Comparison of ENCODE assay signal across 8 cellular contexts in genomic region chr12:56684745-56685369, GRCh38. TPM values are rescaled to one million over a fixed set of nuclear protein-coding genes. Genes with fewer than 3 reads are reported as not detected.
DNase-seq lines count a peak whose midpoint lies in the region; TF ChIP-seq lines count a peak whose summit lies in the region.

No MANE protein-coding gene starts in this region.

- H3K36me3 Mint-ChIP-seq in T-helper 2 cell treated with Interferon-gamma antibody and Interleukin-4, amounts not matched to agents 5 μg/mL and 100 μg/mL, for 36 hours (ENCODE audit: low read depth): peaks cover 54% of the 10 kb centered on the region
- H3K36me3 Mint-ChIP-seq in activated naive CD8-positive, alpha-beta T cell treated with anti-CD3 and anti-CD28 coated beads for 36 hours: peaks cover 66% of the 10 kb centered on the region

- H3K36me3 ChIP-seq in suprapubic skin: no peaks in the 10 kb centered on the region

- TF ChIP-seq CTCF in suprapubic skin (IDR thresholded peaks at IDR 0.05): no peak

- peaks cover 28% of the 10 kb centered on the region for H3K4me1 Mint-ChIP-seq in T-helper 2 cell treated with Interferon-gamma antibody and Interleukin-4, amounts not matched to agents 5 μg/mL and 100 μg/mL, for 36 hours (ENCODE audit: low read depth)
- H3K4me1 Mint-ChIP-seq in activated naive CD8-positive, alpha-beta T cell treated with anti-CD3 and anti-CD28 coated beads for 36 hours: peaks cover 33% of the 10 kb centered on the region

- no peaks in the 10 kb centered on the region for H3K9me3 Mint-ChIP-seq in T-helper 2 cell treated with Interferon-gamma antibody and Interleukin-4, amounts not matched to agents 5 μg/mL and 100 μg/mL, for 36 hours
- peaks cover 2% of the 10 kb centered on the region for H3K9me3 Mint-ChIP-seq in activated naive CD8-positive, alpha-beta T cell treated with anti-CD3 and anti-CD28 coated beads for 36 hours

- TF ChIP-seq POLR2A in suprapubic skin (IDR thresholded peaks at IDR 0.05): no peak

- no peaks in the 10 kb centered on the region for H3K27me3 Mint-ChIP-seq in T-helper 2 cell treated with Interferon-gamma antibody and Interleukin-4, amounts not matched to agents 5 μg/mL and 100 μg/mL, for 36 hours (ENCODE audit: low read depth)
- no peaks in the 10 kb centered on the region for H3K27me3 Mint-ChIP-seq in activated naive CD8-positive, alpha-beta T cell treated with anti-CD3 and anti-CD28 coated beads for 36 hours

- no peak for DNase-seq in T-helper 2 cell treated with Interferon-gamma antibody and Interleukin-4, amounts not matched to agents 5 μg/mL and 100 μg/mL, for 36 hours (ENCODE audit: low spot score)
- DNase-seq in T-helper 2 cell: no peak
- DNase-seq in activated naive CD8-positive, alpha-beta T cell treated with anti-CD3 and anti-CD28 coated beads for 36 hours: no peak
- DNase-seq in kidney tubule cell (ENCODE audit: low spot score): peak; percentile 28
- DNase-seq in suprapubic skin (ENCODE audit: low spot score in 2 of 2): peak; percentile 26 to 39
- DNase-seq in retina: no peak
- no peak for DNase-seq in CD1c-positive myeloid dendritic cell (ENCODE audit: extremely low spot score)
- DNase-seq in posterior vena cava (ENCODE audit: low spot score): no peak

- H3K9me3 ChIP-seq in suprapubic skin: no peaks in the 10 kb centered on the region

- H3K27ac ChIP-seq in suprapubic skin: peak overlapping the region; percentile 25

- no peak for TF ChIP-seq EP300 in suprapubic skin (IDR thresholded peaks at IDR 0.05)

- H3K27me3 ChIP-seq in suprapubic skin: no peaks in the 10 kb centered on the region

- H3K4me3 ChIP-seq in suprapubic skin: peak overlapping the region; percentile 75

- peak overlapping the region; percentile 100 for H3K4me3 Mint-ChIP-seq in T-helper 2 cell treated with Interferon-gamma antibody and Interleukin-4, amounts not matched to agents 5 μg/mL and 100 μg/mL, for 36 hours
- H3K4me3 Mint-ChIP-seq in activated naive CD8-positive, alpha-beta T cell treated with anti-CD3 and anti-CD28 coated beads for 36 hours: peak overlapping the region; percentile 100

- peaks cover 54% of the 10 kb centered on the region for H3K4me1 ChIP-seq in suprapubic skin

- intact Hi-C loops in posterior vena cava (cut with DNase I): loop anchor here in 1 of 2 donors (5.0 kb wide), 1 partner anchor 38 kb away; the partner anchor contains the start of gene ATP5F1B

- peak overlapping the region; percentile 96 for H3K27ac Mint-ChIP-seq in T-helper 2 cell treated with Interferon-gamma antibody and Interleukin-4, amounts not matched to agents 5 μg/mL and 100 μg/mL, for 36 hours
- H3K27ac Mint-ChIP-seq in activated naive CD8-positive, alpha-beta T cell treated with anti-CD3 and anti-CD28 coated beads for 36 hours: peak overlapping the region; percentile 96

- 16% methylated on average over 8 of the region's 8 CpGs for WGBS in suprapubic skin

RNA-seq across cellular contexts. Expression of gene PTGES3, which starts 3.2 kb away (rescaled TPM):
- total RNA-seq in activated naive CD8-positive, alpha-beta T cell treated with anti-CD3 and anti-CD28 coated beads for 36 hours: 100 to 1,000 TPM; 402 to 403 TPM
- 10 to 100 TPM; 51.7 to 71.2 (median 69.9) TPM for total RNA-seq in suprapubic skin
- 100 to 1,000 TPM; 132 to 145 TPM for total RNA-seq in posterior vena cava

RNA-seq across cellular contexts. Expression of gene ATP5F1B, which starts 39.1 kb away (rescaled TPM):
- 1,000 to 10,000 TPM in 1 of 2 experiments, 100 to 1,000 TPM in 1; 996 to 1,010 TPM for total RNA-seq in activated naive CD8-positive, alpha-beta T cell treated with anti-CD3 and anti-CD28 coated beads for 36 hours
- total RNA-seq in suprapubic skin (100 to 1,000 TPM; 423 to 515 (median 438) TPM), posterior vena cava (100 to 1,000 TPM; 363 to 368 TPM)

RNA-seq across cellular contexts. Expression of gene NACA, which starts 40.2 kb away (rescaled TPM):
- 1,000 to 10,000 TPM; 1,112 to 1,149 TPM for total RNA-seq in activated naive CD8-positive, alpha-beta T cell treated with anti-CD3 and anti-CD28 coated beads for 36 hours
- total RNA-seq in suprapubic skin: 1,000 to 10,000 TPM; 1,068 to 1,481 (median 1,369) TPM
- 100 to 1,000 TPM; 530 to 542 TPM for total RNA-seq in posterior vena cava

RNA-seq across cellular contexts. Expression of gene BAZ2A, which starts 54.7 kb away (rescaled TPM):
- total RNA-seq in activated naive CD8-positive, alpha-beta T cell treated with anti-CD3 and anti-CD28 coated beads for 36 hours: 10 to 100 TPM; 65.4 to 65.8 TPM
- 100 to 1,000 TPM in 3 of 4 donors, 10 to 100 TPM in 1; 100.0 to 243 (median 129) TPM for total RNA-seq in suprapubic skin
- total RNA-seq in posterior vena cava: 10 to 100 TPM; 48.7 to 66.3 TPM

Comparison
In these comparisons a context has a peak if more than half of its experiments do, and no peak if none do; other contexts are left out.
1. DNase-seq: peak in kidney tubule cell (single experiment) and suprapubic skin (2 of 2); none in T-helper 2 cell treated with Interferon-gamma antibody and Interleukin-4, amounts not matched to agents 5 μg/mL and 100 μg/mL, for 36 hours (single experiment), T-helper 2 cell (0 of 5), activated naive CD8-positive, alpha-beta T cell treated with anti-CD3 and anti-CD28 coated beads for 36 hours (single experiment), retina (single experiment), CD1c-positive myeloid dendritic cell (single experiment) and posterior vena cava (single experiment).